Comparison of ENCODE assay signal across 9 cellular contexts in genomic region chr20:37406010-37406998, GRCh38.
DNase-seq lines count a peak whose midpoint lies in the region; ATAC-seq and TF ChIP-seq lines count a peak whose summit lies in the region.
"Had no signal": no experiment of that assay in that cellular context is flagged by ENCODE, and none has a peak within 500 bp of the region (broad histone marks: within the 10 kb centered on the region; RNA-seq: fewer than 3 reads in every experiment).

No MANE protein-coding gene starts in this region.

- H3K4me3 ChIP-seq in colonic mucosa: peak overlapping the region; percentile 20

- H3K4me3 Mint-ChIP-seq in T-helper 1 cell treated with Interleukin-12 subunit alpha and Interleukin-12 subunit beta and Interleukin-4 antibody, amounts not matched to agents 30 μg/mL and 1 μg/mL, for 36 hours: peak overlapping the region; percentile 69
- peak overlapping the region; percentile 78 for H3K4me3 Mint-ChIP-seq in memory B cell

- H3K27ac ChIP-seq in colonic mucosa: no peak overlapping the region
- H3K27ac ChIP-seq: neutrophil had no signal

- H3K36me3 ChIP-seq in colonic mucosa: no peaks in the 10 kb centered on the region
- H3K36me3 ChIP-seq: neutrophil had no signal

- TF ChIP-seq CTCF in colonic mucosa (IDR thresholded peaks at IDR 0.05): no peak

- H3K9ac ChIP-seq in colonic mucosa (ENCODE audit: low read depth in 2 of 2, low read length in 2 of 2): peak overlapping the region in 1 of 2 donors; percentile 57

- intact Hi-C loops in colonic mucosa (cut with DNase I): no loop called here

- H3K36me3 Mint-ChIP-seq in T-helper 1 cell treated with Interleukin-12 subunit alpha and Interleukin-12 subunit beta and Interleukin-4 antibody, amounts not matched to agents 30 μg/mL and 1 μg/mL, for 36 hours (ENCODE audit: low read depth): no peaks in the 10 kb centered on the region
- H3K36me3 Mint-ChIP-seq in memory B cell: peaks cover 6% of the 10 kb centered on the region

- no peak for TF ChIP-seq RAD21 in Ishikawa (IDR thresholded peaks at IDR 0.05; ENCODE audit: low read depth)

- DNase-seq in activated CD4-positive, CD25-positive, alpha-beta regulatory T cell (lab: John Stamatoyannopoulos, UW): no peak
- no peak for DNase-seq in colonic mucosa
- DNase-seq in memory B cell (ENCODE audit: low spot score in 2 of 2): peak in 1 of 2 donors; percentile 26
- peak; percentile 5 to 6 for DNase-seq in stimulated activated CD8-positive, alpha-beta memory T cell treated with anti-CD3 and anti-CD28 coated beads, Interleukin-4, amount 100 ng/mL, for 4 hours (ENCODE audit: low read depth in 2 of 2, low spot score in 1 of 2)
- no peak for DNase-seq in mesenteric fat pad (ENCODE audit: low spot score)

- ATAC-seq in activated CD4-positive, CD25-positive, alpha-beta regulatory T cell treated with anti-CD3 and anti-CD28 coated beads, Interleukin-2, amount 50 U/mL, for 24 hours: peak; percentile 64 to 68
- peak; percentile 18 for ATAC-seq in memory B cell (ENCODE audit: low read depth)

- H3K9me3 ChIP-seq in colonic mucosa: no peaks in the 10 kb centered on the region
- H3K9me3 ChIP-seq: neutrophil had no signal

- H3K4me1 Mint-ChIP-seq in T-helper 1 cell treated with Interleukin-12 subunit alpha and Interleukin-12 subunit beta and Interleukin-4 antibody, amounts not matched to agents 30 μg/mL and 1 μg/mL, for 36 hours (ENCODE audit: low read depth): peaks cover 16% of the 10 kb centered on the region
- peaks cover 29% of the 10 kb centered on the region for H3K4me1 Mint-ChIP-seq in memory B cell

- H3K27ac Mint-ChIP-seq in T-helper 1 cell treated with Interleukin-12 subunit alpha and Interleukin-12 subunit beta and Interleukin-4 antibody, amounts not matched to agents 30 μg/mL and 1 μg/mL, for 36 hours: no peak overlapping the region
- no peak overlapping the region for H3K27ac Mint-ChIP-seq in memory B cell

- no peak for TF ChIP-seq EP300 in Ishikawa (IDR thresholded peaks at IDR 0.05; ENCODE audit: borderline replicate concordance)

- H3K27me3 ChIP-seq in colonic mucosa: no peaks in the 10 kb centered on the region

- H3K4me1 ChIP-seq in colonic mucosa: no peaks in the 10 kb centered on the region

- no peaks in the 10 kb centered on the region for H3K9me3 Mint-ChIP-seq in T-helper 1 cell treated with Interleukin-12 subunit alpha and Interleukin-12 subunit beta and Interleukin-4 antibody, amounts not matched to agents 30 μg/mL and 1 μg/mL, for 36 hours
- H3K9me3 Mint-ChIP-seq in memory B cell: no peaks in the 10 kb centered on the region

- peaks cover 29% of the 10 kb centered on the region for H3K27me3 Mint-ChIP-seq in T-helper 1 cell treated with Interleukin-12 subunit alpha and Interleukin-12 subunit beta and Interleukin-4 antibody, amounts not matched to agents 30 μg/mL and 1 μg/mL, for 36 hours (ENCODE audit: low read depth)
- H3K27me3 Mint-ChIP-seq in memory B cell: peaks cover 12% of the 10 kb centered on the region

TF ChIP-seq in Ishikawa, 13 proteins besides CTCF, POLR2A, EP300 and RAD21:
- TF ChIP-seq MAX (IDR thresholded peaks at IDR 0.05): peak; percentile 99
- 0 out of 2 replicates have a peak, but pooled peaks have one; percentile 28 for TF ChIP-seq ZBTB7A (IDR thresholded peaks at IDR 0.05; ENCODE audit: low read depth)
- no peak for TF ChIP-seq NFIC (IDR thresholded peaks at IDR 0.05)
- no peak for TF ChIP-seq EGR1 (IDR thresholded peaks at IDR 0.05)
- TF ChIP-seq TAF1 (IDR thresholded peaks at IDR 0.05; ENCODE audit: low read depth): no peak
- peak; percentile 74 for TF ChIP-seq USF1 (IDR thresholded peaks at IDR 0.05)
- TF ChIP-seq YY1 (IDR thresholded peaks at IDR 0.05; ENCODE audit: low read depth): no peak
- peak; percentile 30; the same call in 1 of the 2 replicates for TF ChIP-seq TCF12 (IDR thresholded peaks at IDR 0.05; ENCODE audit: low read depth)
- TF ChIP-seq REST (IDR thresholded peaks at IDR 0.05; ENCODE audit: low read depth): no peak
- TF ChIP-seq CREB1 (IDR thresholded peaks at IDR 0.05; ENCODE audit: low read depth): no peak

Comparison
In these comparisons a context has a peak if more than half of its experiments do, and no peak if none do; other contexts are left out.
1. DNase-seq: peak in stimulated activated CD8-positive, alpha-beta memory T cell treated with anti-CD3 and anti-CD28 coated beads, Interleukin-4, amount 100 ng/mL, for 4 hours (2 of 2); none in activated CD4-positive, CD25-positive, alpha-beta regulatory T cell (0 of 4), colonic mucosa (single experiment) and mesenteric fat pad (single experiment).